8 cellular contexts compared by ENCODE assay signal in the genomic region with DNA sequence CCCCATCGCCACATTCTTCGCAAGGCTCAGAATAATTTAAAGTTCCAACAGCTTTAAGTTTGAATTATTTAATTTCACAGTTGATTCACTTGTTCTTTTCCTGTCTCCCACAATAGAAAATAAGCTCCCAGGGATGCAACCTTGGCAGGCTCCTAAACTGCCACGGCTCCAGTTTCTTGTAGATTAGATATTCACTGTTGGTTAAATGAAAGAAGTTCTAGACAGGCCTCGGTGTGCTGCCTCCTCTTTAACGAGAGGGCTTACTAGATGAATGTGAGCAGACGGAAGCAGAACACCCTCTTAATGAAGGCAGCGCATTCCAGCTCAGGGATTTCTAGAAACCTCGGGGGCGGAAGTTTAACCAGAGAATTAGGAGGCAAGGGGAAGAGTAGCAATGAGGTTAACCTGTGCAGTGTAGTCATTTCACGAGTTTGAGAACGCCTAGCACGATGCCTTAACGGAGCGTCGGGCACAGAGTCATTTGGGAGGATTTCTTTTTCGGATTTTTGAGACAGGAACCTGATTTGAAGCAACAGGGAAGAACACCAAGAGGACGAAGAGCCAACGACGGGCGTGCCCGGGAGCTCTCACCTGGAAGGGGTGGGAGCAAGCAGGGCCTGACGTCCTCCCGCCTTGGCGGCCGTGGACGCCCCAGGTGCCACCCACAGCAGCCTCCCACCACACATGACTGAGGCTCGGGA. TPM values are rescaled to one million over a fixed set of nuclear protein-coding genes. Genes with fewer than 3 reads are reported as not detected.
A peak's percentile ranks its signal among the peaks of the same experiment; 100 is the strongest.
DNase-seq lines count a peak whose midpoint lies in the region; ATAC-seq and TF ChIP-seq lines count a peak whose summit lies in the region.

No MANE protein-coding gene starts in this region.

- peak overlapping the region; percentile 84 for H3K27ac ChIP-seq in Panc1 (ENCODE audit: low read length)
- peak overlapping the region; percentile 96 for H3K27ac ChIP-seq in brain microvascular endothelial cell
- H3K27ac ChIP-seq in gastrocnemius medialis = peak overlapping the region; percentile 87 to 95 (median 94)

- in situ Hi-C loops in Panc1 (cut with HindIII; ENCODE audit: low pct_unique_long_range_greater_than_20kb, low sequenced_read_pairs) = no loop called here
- in situ Hi-C loops in brain microvascular endothelial cell (cut with HindIII; ENCODE audit: low pct_ligation_motif_present, low sequenced_read_pairs) = no loop called here
- in situ Hi-C loops in gastrocnemius medialis (cut with MboI; ENCODE audit: low sequenced_read_pairs in 4 of 4) = loop anchor here in 1 of 4 donors (25.0 kb wide), 1 partner anchor 496 kb away; a partner anchor contains a TSS

- H3K36me3 ChIP-seq in Panc1 (ENCODE audit: control insufficient read depth, insufficient read depth, low read length) = peaks cover 3% of the 10 kb centered on the region
- peaks cover 17% of the 10 kb centered on the region for H3K36me3 ChIP-seq in brain microvascular endothelial cell (replicated peaks)
- H3K36me3 ChIP-seq in gastrocnemius medialis = no peaks in the 10 kb centered on the region

- DNase-seq in ELF-1 (ENCODE audit: low read depth, low spot score) = peak; percentile 73
- no peak for DNase-seq in Panc1 (ENCODE audit: low read depth, low spot score)
- peak; percentile 34 for DNase-seq in brain microvascular endothelial cell
- DNase-seq in gastrocnemius medialis = peak in 1 of 2 donors; percentile 32
- DNase-seq in NCI-H1048 (lab: John Stamatoyannopoulos, UW) = no peak

- intact Hi-C loops in Panc1 (cut with micrococcal nuclease; ENCODE audit: unreplicated experiment) = no loop called here
- intact Hi-C loops in gastrocnemius medialis (cut with DNase I; ENCODE audit: low total_unique reads) = loop anchor here (2.0 to 5.0 kb wide), 3 partner anchors 224 to 1653 kb away; a partner anchor contains a TSS

- CTCF ChIA-PET in Panc1 (lab: Charles Lee) = interaction anchor here (1.0 kb wide), 1 partner anchor 344 kb away, joined by 3 read pairs; no protein-coding TSS in a partner anchor

- no peaks in the 10 kb centered on the region for H3K27me3 ChIP-seq in Panc1 (ENCODE audit: control insufficient read depth, insufficient read depth, low read length)
- H3K27me3 ChIP-seq in brain microvascular endothelial cell (replicated peaks) = no peaks in the 10 kb centered on the region
- no peaks in the 10 kb centered on the region for H3K27me3 ChIP-seq in gastrocnemius medialis

- TSS peak; percentile 93 for BruUV-seq in Panc1 (replicated peaks; lab: Mats Ljungman, UMichigan)

- H3K9me3 ChIP-seq in Panc1 (ENCODE audit: control insufficient read depth, insufficient read depth, low read depth, low read length) (no peaks in the 10 kb centered on the region), iPS-18c (ENCODE audit: control insufficient read depth, insufficient read depth, low read length) (no peaks in the 10 kb centered on the region), gastrocnemius medialis (no peaks in the 10 kb centered on the region)

- TF ChIP-seq POLR2A in gastrocnemius medialis (IDR thresholded peaks at IDR 0.05) = no peak

- H3K4me1 ChIP-seq in Panc1 (ENCODE audit: control insufficient read depth, insufficient read depth, low read length) = peaks cover 12% of the 10 kb centered on the region
- peaks cover 33 to 39% of the 10 kb centered on the region in 2 donors for H3K4me1 ChIP-seq in gastrocnemius medialis

- H3K4me3 ChIP-seq in Panc1 (ENCODE audit: low read depth in 2 of 2, low read length in 2 of 2) = peak overlapping the region; percentile 90 to 96
- H3K4me3 ChIP-seq in brain microvascular endothelial cell (ENCODE audit: low read depth, low read length) = peak overlapping the region; percentile 86
- peak overlapping the region; percentile 89 for H3K4me3 ChIP-seq in iPS-18c (ENCODE audit: insufficient read depth, low read depth, low read length)
- peak overlapping the region; percentile 66 to 97 (median 90) for H3K4me3 ChIP-seq in gastrocnemius medialis

- POLR2A ChIA-PET in Panc1 (lab: Charles Lee) = no interaction called here

- TF ChIP-seq CTCF in Panc1 (IDR thresholded peaks at IDR 0.05) = no peak
- no peak for TF ChIP-seq CTCF in brain microvascular endothelial cell (IDR thresholded peaks at IDR 0.05; ENCODE audit: low read depth, low read length, missing control alignments)
- no peak for TF ChIP-seq CTCF in gastrocnemius medialis (IDR thresholded peaks at IDR 0.05 in 4 of 5, conservative IDR thresholded peaks at IDR 0.05 in 1 of 5)

- ATAC-seq in GM21360 (IDR thresholded peaks at IDR 0.05; ENCODE audit: unreplicated experiment) (peak; percentile 39), HG03558 (IDR thresholded peaks at IDR 0.05; ENCODE audit: extremely low read depth, unreplicated experiment) (peak; percentile 9), Panc1 (peak; percentile 83), gastrocnemius medialis (peak; percentile 70 to 74)

RNA-seq across cellular contexts. Expression of a gene that starts 0.6 kb away (rescaled TPM):
- total RNA-seq in Panc1 (2021; ENCODE audit: unreplicated experiment) (12.9 TPM), gastrocnemius medialis (100 to 1,000 TPM in 1 of 4 donors, 10 to 100 TPM in 3; 16.2 to 250 (median 20.5) TPM)
- 3.9 TPM for polyA plus RNA-seq in Panc1 (2012; ENCODE audit: insufficient read length)

Comparison
In these comparisons a context has a peak if more than half of its experiments do, and no peak if none do; other contexts are left out.
1. DNase-seq: peak in ELF-1 (single experiment) and brain microvascular endothelial cell (single experiment); none in Panc1 (single experiment) and NCI-H1048 (single experiment).
2. ATAC-seq: peak in every context shown above with its lines; median percentile 83 in Panc1; 72 in gastrocnemius medialis; 39 in GM21360; 9 in HG03558.
3. Peak in every context shown above with its lines, with median percentiles within 50 percentile points of each other: H3K27ac ChIP-seq and H3K4me3 ChIP-seq.